ENCODE assay signal across 13 cellular contexts in the genomic region with DNA sequence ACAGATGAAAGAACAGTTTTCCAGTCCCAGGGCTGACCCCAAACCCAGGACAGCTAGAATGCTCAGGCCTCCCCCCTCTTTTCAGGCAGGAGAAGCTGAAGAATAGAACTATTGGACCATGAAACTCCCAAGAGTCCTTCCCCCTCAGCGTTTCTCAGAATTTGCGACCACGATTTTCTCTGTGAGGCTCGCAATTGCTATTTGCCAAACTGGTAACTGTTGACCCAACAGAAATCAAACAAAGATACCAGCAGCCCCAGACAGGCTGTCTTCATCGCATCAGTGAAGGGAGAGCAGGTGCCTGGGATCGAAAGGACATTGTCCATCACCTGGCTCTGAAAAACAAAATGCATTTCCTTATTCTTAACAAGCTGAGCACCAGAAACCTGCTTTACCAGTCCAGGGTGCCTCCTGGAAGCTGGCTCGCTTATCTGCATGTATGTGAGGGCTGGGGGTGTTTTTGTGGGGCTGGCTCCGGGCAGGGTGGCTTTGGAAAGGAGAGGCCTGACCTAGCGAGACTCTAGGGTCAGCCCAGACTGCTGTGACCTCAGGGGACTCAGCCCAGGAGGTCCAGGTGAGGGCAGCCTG. TPM values are rescaled to one million over a fixed set of nuclear protein-coding genes. Genes with fewer than 3 reads are reported as not detected.
DNase-seq lines count a peak whose midpoint lies in the region; ATAC-seq lines count a peak whose summit lies in the region.
"Had no signal": no experiment of that assay in that cellular context is flagged by ENCODE, and none has a peak within 500 bp of the region (broad histone marks: within the 10 kb centered on the region; RNA-seq: fewer than 3 reads in every experiment).

No MANE protein-coding gene starts in this region.

- H3K36me3 Mint-ChIP-seq in activated CD4-positive, alpha-beta T cell treated with anti-CD3 and anti-CD28 coated beads, Interleukin-2, amount 10 ng/mL, durations not matched to agents 24 days and 14 days (ENCODE audit: low read depth) = no peaks in the 10 kb centered on the region

- H3K9me3 Mint-ChIP-seq in activated CD4-positive, alpha-beta T cell treated with anti-CD3 and anti-CD28 coated beads, Interleukin-2, amount 10 ng/mL, durations not matched to agents 24 days and 14 days = no peaks in the 10 kb centered on the region

- no peaks in the 10 kb centered on the region for H3K9me3 ChIP-seq in neuron (ENCODE audit: low read length)

- H2AFZ ChIP-seq in neuron (ENCODE audit: low read depth, low read length) = no peak overlapping the region

- H3K4me3 ChIP-seq in neuron (ENCODE audit: low read length) = peak overlapping the region; percentile 19
- H3K4me3 ChIP-seq: GM12878 had no signal

- no peaks in the 10 kb centered on the region for H3K27me3 ChIP-seq in neuron (ENCODE audit: insufficient read depth, low read length)

- H3K4me1 Mint-ChIP-seq in activated CD4-positive, alpha-beta T cell treated with anti-CD3 and anti-CD28 coated beads, Interleukin-2, amount 10 ng/mL, durations not matched to agents 24 days and 14 days = no peaks in the 10 kb centered on the region

- no peak overlapping the region for H3K4me3 Mint-ChIP-seq in activated CD4-positive, alpha-beta T cell treated with anti-CD3 and anti-CD28 coated beads, Interleukin-2, amount 10 ng/mL, durations not matched to agents 24 days and 14 days

- H3K27ac Mint-ChIP-seq in activated CD4-positive, alpha-beta T cell treated with anti-CD3 and anti-CD28 coated beads, Interleukin-2, amount 10 ng/mL, durations not matched to agents 24 days and 14 days = no peak overlapping the region

- peak overlapping the region; percentile 62 for H3K27ac ChIP-seq in epithelial cell of prostate

- DNase-seq in DMS153 (lab: John Stamatoyannopoulos, UW) = peak; percentile 86
- DNase-seq in NCI-H345 treated with DMSO at 0.1 percent for 48 hours (lab: John Stamatoyannopoulos, UW; ENCODE audit: unreplicated experiment) = peak; percentile 73
- no peak for DNase-seq in epithelial cell of prostate (ENCODE audit: low read depth, low spot score)
- no peak for DNase-seq in activated CD4-positive, alpha-beta T cell treated with anti-CD3 and anti-CD28 coated beads, Interleukin-2, amount 10 ng/mL, durations not matched to agents 24 days and 14 days
- DNase-seq in Right ventricle myocardium superior = no peak
- DNase-seq in cerebellar nuclear complex (lab: John Stamatoyannopoulos, UW) = no peak
- DNase-seq: cortex of kidney; NCI-H524; stimulated activated naive CD8-positive, alpha-beta T cell treated with anti-CD3 and anti-CD28 coated beads, Interleukin-15, Interleukin-2, amounts not matched to agents 100 U/mL and 50 U/mL, for 24 hours; T-helper 9 cell had no signal

- no peaks in the 10 kb centered on the region for H3K27me3 Mint-ChIP-seq in activated CD4-positive, alpha-beta T cell treated with anti-CD3 and anti-CD28 coated beads, Interleukin-2, amount 10 ng/mL, durations not matched to agents 24 days and 14 days

- peaks cover 2% of the 10 kb centered on the region for H3K36me3 ChIP-seq in neuron (ENCODE audit: insufficient read depth, low read length)

- peaks cover 48% of the 10 kb centered on the region for H3K4me1 ChIP-seq in neuron (ENCODE audit: insufficient read depth, low read length)

- no peak for ATAC-seq in GM21360 (IDR thresholded peaks at IDR 0.05; ENCODE audit: unreplicated experiment)
- ATAC-seq in Right ventricle myocardium superior (ENCODE audit: poor library complexity) = no peak
- ATAC-seq: GM12878; stimulated activated naive CD8-positive, alpha-beta T cell treated with anti-CD3 and anti-CD28 coated beads, Interleukin-15, Interleukin-2, amounts not matched to agents 100 U/mL and 50 U/mL, for 24 hours had no signal

- intact Hi-C loops in activated CD4-positive, alpha-beta T cell treated with anti-CD3 and anti-CD28 coated beads, Interleukin-2, amount 10 ng/mL, durations not matched to agents 24 days and 14 days (cut with micrococcal nuclease) = no loop called here
- intact Hi-C loops in Right ventricle myocardium superior (cut with DNase I) = no loop called here

RNA-seq across cellular contexts. Expression of gene WWC1, which starts 24.6 kb away (rescaled TPM):
- 1.1 and 2.4 TPM in 2 replicates for total RNA-seq in activated CD4-positive, alpha-beta T cell treated with anti-CD3 and anti-CD28 coated beads, Interleukin-2, amount 10 ng/mL, durations not matched to agents 24 days and 14 days
- 1.8 TPM for total RNA-seq in Right ventricle myocardium superior

Comparison
In these comparisons a context has a peak if more than half of its experiments do, and no peak if none do; other contexts are left out.
1. DNase-seq: peak in DMS153 (single experiment) and NCI-H345 treated with DMSO at 0.1 percent for 48 hours (single experiment); none in epithelial cell of prostate (single experiment), activated CD4-positive, alpha-beta T cell treated with anti-CD3 and anti-CD28 coated beads, Interleukin-2, amount 10 ng/mL, durations not matched to agents 24 days and 14 days (single experiment), Right ventricle myocardium superior (single experiment) and cerebellar nuclear complex (0 of 2).